In the genomic region with DNA sequence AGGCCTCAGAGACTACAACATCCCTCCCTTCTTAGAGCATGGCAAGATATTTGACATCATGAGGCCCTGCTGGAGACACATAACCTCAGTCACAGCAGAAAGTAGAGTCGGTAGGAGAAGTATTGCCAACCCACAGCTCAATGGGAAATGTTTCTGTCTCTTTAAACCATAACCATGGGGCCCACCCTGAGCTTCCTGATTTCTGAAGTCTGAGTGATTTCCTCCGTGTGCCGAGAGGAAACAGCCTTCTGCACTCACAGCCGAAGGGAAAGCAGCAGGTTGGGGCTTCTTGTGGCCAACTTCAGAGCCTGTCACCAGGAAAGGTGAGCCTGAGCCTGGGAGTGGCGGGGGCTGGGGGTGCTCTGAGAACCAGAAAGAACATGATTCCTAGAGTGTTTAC, we compare ENCODE assay signal across 8 cellular contexts. TPM values are rescaled to one million over a fixed set of nuclear protein-coding genes. Genes with fewer than 3 reads are reported as not detected.
DNase-seq lines count a peak whose midpoint lies in the region; ATAC-seq and TF ChIP-seq lines count a peak whose summit lies in the region.

A gene (plus strand): TSS at position 246 of the 400 bp plus-strand sequence. CDS start 2,435 bp downstream, outside the sequence.

- BruUV-seq in A673 (replicated peaks; lab: Mats Ljungman, UMichigan), result no TSS peak

- H3K4me3 ChIP-seq in lower leg skin (ENCODE audit: low read depth, poor library complexity, severe bottlenecking) (peak within 1 kb of the TSS; percentile 7), tibial nerve (peak within 1 kb of the TSS; percentile 24 to 50 (median 36)), A673 (ENCODE audit: low read depth, low read length, poor library complexity, severe bottlenecking) (no peak within 1 kb of the TSS)

- CTCF ChIA-PET in A673 (lab: Charles Lee), result no interaction called here

- peak; percentile 73 for DNase-seq in GF-D8 (lab: John Stamatoyannopoulos, UW)
- DNase-seq in KG1 (lab: John Stamatoyannopoulos, UW), result peak; percentile 35
- DNase-seq in activated T-helper 1 cell treated with anti-CD3 and anti-CD28 coated beads, Interleukin-12 subunit alpha, Interleukin-12 subunit beta, Interleukin-2, Interleukin-4 antibody, amounts not matched to agents 30 ng/mL and 10 ng/mL and 1 ng/mL, durations not matched to agents 14 hours and 24 hours and 36 hours (ENCODE audit: low spot score), result peak; percentile 58
- DNase-seq in lower leg skin (ENCODE audit: low spot score in 2 of 2), result peak in 1 of 2 donors; percentile 33
- no peak for DNase-seq in tibial nerve (ENCODE audit: low spot score in 2 of 2)
- DNase-seq in A673 (ENCODE audit: low spot score), result no peak
- no peak for DNase-seq in NCI-H2081 (lab: John Stamatoyannopoulos, UW)

- H3K9me3 Mint-ChIP-seq in activated T-helper 1 cell treated with anti-CD3 and anti-CD28 coated beads, Interleukin-12 subunit alpha, Interleukin-12 subunit beta, Interleukin-2, Interleukin-4 antibody, amounts not matched to agents 30 ng/mL and 10 ng/mL and 1 ng/mL, durations not matched to agents 14 hours and 24 hours and 36 hours, result peaks cover 20% of the 10 kb centered on the region

- peaks cover 51% of the 10 kb centered on the region for H3K36me3 Mint-ChIP-seq in activated T-helper 1 cell treated with anti-CD3 and anti-CD28 coated beads, Interleukin-12 subunit alpha, Interleukin-12 subunit beta, Interleukin-2, Interleukin-4 antibody, amounts not matched to agents 30 ng/mL and 10 ng/mL and 1 ng/mL, durations not matched to agents 14 hours and 24 hours and 36 hours (ENCODE audit: low read depth)

- H3K4me1 Mint-ChIP-seq in activated T-helper 1 cell treated with anti-CD3 and anti-CD28 coated beads, Interleukin-12 subunit alpha, Interleukin-12 subunit beta, Interleukin-2, Interleukin-4 antibody, amounts not matched to agents 30 ng/mL and 10 ng/mL and 1 ng/mL, durations not matched to agents 14 hours and 24 hours and 36 hours (ENCODE audit: low read depth), result peaks cover 64% of the 10 kb centered on the region

- no peak for ATAC-seq in GM18519 (IDR thresholded peaks at IDR 0.05; ENCODE audit: low FRiP score, unreplicated experiment)

- TF ChIP-seq EP300 in tibial nerve (IDR thresholded peaks at IDR 0.05), result peak in 1 of 2 donors; percentile 54

- no peaks in the 10 kb centered on the region for H3K27me3 ChIP-seq in tibial nerve
- no peaks in the 10 kb centered on the region for H3K27me3 ChIP-seq in A673 (replicated peaks; ENCODE audit: insufficient read depth, low read depth, low read length, poor library complexity)

- H3K27ac ChIP-seq in tibial nerve, result peak within 1 kb of the TSS; percentile 22 to 75 (median 59)
- H3K27ac ChIP-seq in A673 (ENCODE audit: low read depth, low read length, poor library complexity, severe bottlenecking), result no peak within 1 kb of the TSS

- H3K4me1 ChIP-seq in tibial nerve (no peaks in the 10 kb centered on the region), A673 (ENCODE audit: insufficient read depth, low read length, poor library complexity, severe bottlenecking) (no peaks in the 10 kb centered on the region)

- TF ChIP-seq CTCF in lower leg skin (IDR thresholded peaks at IDR 0.05) (no peak), tibial nerve (IDR thresholded peaks at IDR 0.05) (no peak), A673 (conservative IDR thresholded peaks at IDR 0.05; ENCODE audit: low read depth, low read length) (no peak)

- intact Hi-C loops in activated T-helper 1 cell treated with anti-CD3 and anti-CD28 coated beads, Interleukin-12 subunit alpha, Interleukin-12 subunit beta, Interleukin-2, Interleukin-4 antibody, amounts not matched to agents 30 ng/mL and 10 ng/mL and 1 ng/mL, durations not matched to agents 14 hours and 24 hours and 36 hours (cut with micrococcal nuclease), result loop anchor here (1.0 kb wide), 5 partner anchors 16 to 267 kb away; a partner anchor contains a TSS
- intact Hi-C loops in lower leg skin (cut with DNase I; ENCODE audit: low total_unique reads) (no loop called here), A673 (cut with micrococcal nuclease; ENCODE audit: unreplicated experiment) (no loop called here)

- TF ChIP-seq POLR2A in lower leg skin (IDR thresholded peaks at IDR 0.05), result no peak
- no peak for TF ChIP-seq POLR2A in tibial nerve (IDR thresholded peaks at IDR 0.05)

- H3K4me3 Mint-ChIP-seq in activated T-helper 1 cell treated with anti-CD3 and anti-CD28 coated beads, Interleukin-12 subunit alpha, Interleukin-12 subunit beta, Interleukin-2, Interleukin-4 antibody, amounts not matched to agents 30 ng/mL and 10 ng/mL and 1 ng/mL, durations not matched to agents 14 hours and 24 hours and 36 hours, result peak within 1 kb of the TSS; percentile 97

- H3K27me3 Mint-ChIP-seq in activated T-helper 1 cell treated with anti-CD3 and anti-CD28 coated beads, Interleukin-12 subunit alpha, Interleukin-12 subunit beta, Interleukin-2, Interleukin-4 antibody, amounts not matched to agents 30 ng/mL and 10 ng/mL and 1 ng/mL, durations not matched to agents 14 hours and 24 hours and 36 hours (ENCODE audit: insufficient read depth), result no peaks in the 10 kb centered on the region

- WGBS in lower leg skin, 2 donors, result 38 to 48% methylated on average over 5 of the region's 5 CpGs
- 32 to 33% methylated on average over 5 of the region's 5 CpGs for WGBS in tibial nerve, 2 donors

- peaks cover 0 to 7% (median 0%) of the 10 kb centered on the region in 3 donors for H3K36me3 ChIP-seq in tibial nerve
- no peaks in the 10 kb centered on the region for H3K36me3 ChIP-seq in A673 (ENCODE audit: insufficient read depth, low read length, poor library complexity, severe bottlenecking)

- H3K9me3 ChIP-seq in tibial nerve (peaks cover 0 to 20% (median 0%) of the 10 kb centered on the region in 4 donors), A673 (ENCODE audit: low read depth, low read length, poor library complexity, severe bottlenecking) (no peaks in the 10 kb centered on the region)

- POLR2A ChIA-PET in A673 (lab: Charles Lee; ENCODE audit: low non-redundant PET), result no interaction called here

- H3K27ac Mint-ChIP-seq in activated T-helper 1 cell treated with anti-CD3 and anti-CD28 coated beads, Interleukin-12 subunit alpha, Interleukin-12 subunit beta, Interleukin-2, Interleukin-4 antibody, amounts not matched to agents 30 ng/mL and 10 ng/mL and 1 ng/mL, durations not matched to agents 14 hours and 24 hours and 36 hours, result peak within 1 kb of the TSS; percentile 75

RNA-seq across cellular contexts. Expression of the gene that starts here (rescaled TPM):
- total RNA-seq in activated T-helper 1 cell treated with anti-CD3 and anti-CD28 coated beads, Interleukin-12 subunit alpha, Interleukin-12 subunit beta, Interleukin-2, Interleukin-4 antibody, amounts not matched to agents 30 ng/mL and 10 ng/mL and 1 ng/mL, durations not matched to agents 14 hours and 24 hours and 36 hours, result 4.6 and 4.9 TPM in 2 replicates
- total RNA-seq in lower leg skin (1 to 10 TPM; 1.5 to 4.6 (median 2.7) TPM), tibial nerve (10 to 100 TPM in 1 of 4 donors, 1 to 10 TPM in 3; 4.0 to 10.4 (median 8.4) TPM), A673 (2021) (not detected in 2 replicates)

Comparison
In these comparisons a context has a peak if more than half of its experiments do, and no peak if none do; other contexts are left out.
1. DNase-seq: peak in GF-D8 (single experiment), KG1 (single experiment) and activated T-helper 1 cell treated with anti-CD3 and anti-CD28 coated beads, Interleukin-12 subunit alpha, Interleukin-12 subunit beta, Interleukin-2, Interleukin-4 antibody, amounts not matched to agents 30 ng/mL and 10 ng/mL and 1 ng/mL, durations not matched to agents 14 hours and 24 hours and 36 hours (single experiment); none in tibial nerve (0 of 2), A673 (single experiment) and NCI-H2081 (0 of 2).